In genomic region chr3:128062033-128062745, GRCh38 we compare ENCODE assay signal across 1 cellular context.
TF ChIP-seq lines count a peak whose summit lies in the region.

No MANE protein-coding gene starts in this region.

TF ChIP-seq in HCT116, 20 proteins besides CTCF, POLR2A, EP300 and RAD21 (continued from another document):
- TF ChIP-seq ZBTB33 (IDR thresholded peaks at IDR 0.05; ENCODE audit: extremely low read depth, insufficient replicate concordance, low read length) (no peak), SIN3A (IDR thresholded peaks at IDR 0.05; ENCODE audit: low read depth) (no peak), ZFX (IDR thresholded peaks at IDR 0.05) (no peak), CEBPB (IDR thresholded peaks at IDR 0.05; ENCODE audit: low read depth) (no peak), ELF1 (IDR thresholded peaks at IDR 0.05; ENCODE audit: borderline replicate concordance, low read depth) (no peak), FOSL1 (IDR thresholded peaks at IDR 0.05; ENCODE audit: low read depth) (no peak), EGR1 (IDR thresholded peaks at IDR 0.05; ENCODE audit: low read depth) (no peak), TCF7L2 (IDR thresholded peaks at IDR 0.05; ENCODE audit: borderline replicate concordance, extremely low read depth, insufficient read depth, insufficient read length) (no peak), EZH2phosphoT487 (IDR thresholded peaks at IDR 0.05; ENCODE audit: borderline replicate concordance) (no peak), SRF (IDR thresholded peaks at IDR 0.05; ENCODE audit: low read depth) (no peak), YY1 (IDR thresholded peaks at IDR 0.05; ENCODE audit: extremely low read depth, insufficient replicate concordance, low read depth, low read length) (no peak), REST (IDR thresholded peaks at IDR 0.05; ENCODE audit: low read depth) (no peak), POLR2AphosphoS5 (IDR thresholded peaks at IDR 0.05; ENCODE audit: low read depth, low read length) (no peak), JUND (IDR thresholded peaks at IDR 0.05) (no peak), MAX (IDR thresholded peaks at IDR 0.05) (no peak), CBX3 (IDR thresholded peaks at IDR 0.05; ENCODE audit: low read depth) (no peak), SP1 (IDR thresholded peaks at IDR 0.05; ENCODE audit: low read depth) (no peak)
